In the genomic region with DNA sequence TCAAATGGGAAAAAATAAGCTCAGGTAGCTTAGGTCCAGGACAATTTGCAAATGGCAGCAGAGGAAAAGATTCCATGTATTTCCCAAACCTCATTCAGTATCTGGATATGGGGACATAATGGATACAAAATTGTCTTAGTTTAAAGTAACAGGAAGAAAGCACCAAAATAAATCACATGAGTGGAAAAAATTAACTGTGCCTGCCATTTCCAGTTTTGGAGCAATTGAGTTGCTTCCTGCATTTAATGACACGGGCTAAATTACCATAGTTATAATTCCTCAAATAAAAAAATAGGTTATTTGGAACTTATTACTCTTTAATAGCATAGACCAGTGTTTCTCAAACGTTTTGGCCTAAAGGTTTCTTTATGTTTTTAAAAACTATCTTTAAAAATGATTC, we compare ENCODE assay signal across 27 cellular contexts. TPM values are rescaled to one million over a fixed set of nuclear protein-coding genes. Genes with fewer than 3 reads are reported as not detected.
DNase-seq lines count a peak whose midpoint lies in the region; ATAC-seq and TF ChIP-seq lines count a peak whose summit lies in the region.
"Had no signal": no experiment of that assay in that cellular context is flagged by ENCODE, and none has a peak within 500 bp of the region (broad histone marks: within the 10 kb centered on the region; RNA-seq: fewer than 3 reads in every experiment).

No MANE protein-coding gene starts in this region.

- H3K9ac ChIP-seq in GM23248 (no peak overlapping the region), HCT116 (ENCODE audit: low read length) (no peak overlapping the region), neural cell (ENCODE audit: low read length) (no peak overlapping the region)
- H3K9ac ChIP-seq: BLaER1 had no signal

- H3K9me3 ChIP-seq in GM23248 (ENCODE audit: low read depth) (no peaks in the 10 kb centered on the region), HCT116 (ENCODE audit: control insufficient read depth in 1 of 2, insufficient read depth in 1 of 2, low read depth in 1 of 2, low read length in 2 of 2) (no peaks in the 10 kb centered on the region), neural cell (ENCODE audit: low read length) (no peaks in the 10 kb centered on the region)
- H3K9me3 ChIP-seq: BE2C, BLaER1 had no signal

- H3K4me3 Mint-ChIP-seq in progenitor cell of endocrine pancreas (ENCODE audit: low read depth) = no peak overlapping the region
- H3K4me3 Mint-ChIP-seq: CD14-positive monocyte; CD4-positive, alpha-beta memory T cell; CD4-positive, CD25-positive, alpha-beta regulatory T cell; CD8-positive, alpha-beta memory T cell had no signal

- no peak for ATAC-seq in HCT116
- ATAC-seq: GM12878 had no signal

- CTCF ChIA-PET in HCT116 (lab: Charles Lee) (no interaction called here), RWPE1 (lab: Yijun Ruan, JAX) (no interaction called here)

- no peaks in the 10 kb centered on the region for H3K27me3 ChIP-seq in GM23248 (replicated peaks; ENCODE audit: insufficient read depth)
- no peaks in the 10 kb centered on the region for H3K27me3 ChIP-seq in HCT116 (ENCODE audit: insufficient read depth, low read length)
- H3K27me3 ChIP-seq in neural cell (ENCODE audit: insufficient read depth, low read depth, low read length) = no peaks in the 10 kb centered on the region
- H3K27me3 ChIP-seq: BE2C, BLaER1 had no signal

- peaks cover 5% of the 10 kb centered on the region; the same call in 1 of the 2 replicates for H3F3A ChIP-seq in GM23248 (ENCODE audit: insufficient read depth)
- H3F3A ChIP-seq in neural cell (ENCODE audit: insufficient read depth, low read length, poor library complexity, severe bottlenecking) = no peaks in the 10 kb centered on the region

- no TSS peak for BruUV-seq in HCT116 (replicated peaks; lab: Mats Ljungman, UMichigan)

- H3K36me3 ChIP-seq in GM23248 (ENCODE audit: low read depth) (no peaks in the 10 kb centered on the region), HCT116 (ENCODE audit: control insufficient read depth in 1 of 2, insufficient read depth in 2 of 2, low read length in 2 of 2) (no peaks in the 10 kb centered on the region), neural cell (ENCODE audit: insufficient read depth, low read length) (no peaks in the 10 kb centered on the region)
- H3K36me3 ChIP-seq: BE2C, BLaER1 had no signal

- H3K9me2 ChIP-seq in GM23248 (ENCODE audit: insufficient read depth) = no peaks in the 10 kb centered on the region
- H3K9me2 ChIP-seq in HCT116 (ENCODE audit: insufficient read depth) = no peaks in the 10 kb centered on the region
- no peaks in the 10 kb centered on the region for H3K9me2 ChIP-seq in neural cell (ENCODE audit: insufficient read depth, low read length)

- POLR2A ChIA-PET in HCT116 (lab: Charles Lee) (no interaction called here), RWPE1 (lab: Yijun Ruan, JAX; ENCODE audit: low non-redundant PET) (no interaction called here)

- no peaks in the 10 kb centered on the region for H3K9me3 Mint-ChIP-seq in progenitor cell of endocrine pancreas (ENCODE audit: low read depth)
- H3K9me3 Mint-ChIP-seq: CD8-positive, alpha-beta memory T cell had no signal

- H3K27ac Mint-ChIP-seq in progenitor cell of endocrine pancreas = no peak overlapping the region
- H3K27ac Mint-ChIP-seq: CD14-positive monocyte; CD4-positive, alpha-beta memory T cell; CD4-positive, CD25-positive, alpha-beta regulatory T cell; CD8-positive, alpha-beta memory T cell had no signal

- H3K4me1 ChIP-seq in GM23248 (ENCODE audit: insufficient read depth) (peaks cover 12% of the 10 kb centered on the region), HCT116 (ENCODE audit: control insufficient read depth in 1 of 2, insufficient read depth in 2 of 2, low read length in 2 of 2) (no peaks in the 10 kb centered on the region)
- H3K4me1 ChIP-seq: BE2C, BLaER1 had no signal

- no peaks in the 10 kb centered on the region for H4K20me1 ChIP-seq in GM23248 (ENCODE audit: insufficient read depth)
- no peaks in the 10 kb centered on the region for H4K20me1 ChIP-seq in HCT116 (ENCODE audit: insufficient read depth)
- no peaks in the 10 kb centered on the region for H4K20me1 ChIP-seq in neural cell (ENCODE audit: insufficient read depth)
- H4K20me1 ChIP-seq: BLaER1 had no signal

- no peak overlapping the region for H3K27ac ChIP-seq in GM23248
- no peak overlapping the region for H3K27ac ChIP-seq in HCT116 (ENCODE audit: low read depth, low read length)
- peak overlapping the region; percentile 90 for H3K27ac ChIP-seq in neural cell (ENCODE audit: low read length)
- H3K27ac ChIP-seq in RWPE1 = no peak overlapping the region
- H3K27ac ChIP-seq: BLaER1 had no signal

- H3K27me3 Mint-ChIP-seq in progenitor cell of endocrine pancreas = peaks cover 38% of the 10 kb centered on the region

- H3K79me2 ChIP-seq in GM23248 (ENCODE audit: insufficient read depth) = no peaks in the 10 kb centered on the region
- H3K79me2 ChIP-seq in HCT116 (ENCODE audit: insufficient read depth, low read length) = no peaks in the 10 kb centered on the region
- no peaks in the 10 kb centered on the region for H3K79me2 ChIP-seq in neural cell (replicated peaks; ENCODE audit: insufficient read depth, low read length)

- DNase-seq in GM23248 = no peak
- no peak for DNase-seq in HCT116 (ENCODE audit: low read depth, low spot score)
- no peak for DNase-seq in RWPE1 (ENCODE audit: low spot score)
- DNase-seq in activated CD4-positive, CD25-positive, alpha-beta regulatory T cell (lab: John Stamatoyannopoulos, UW) = no peak
- no peak for DNase-seq in progenitor cell of endocrine pancreas (ENCODE audit: low spot score, unreplicated experiment)
- DNase-seq: 8988T; ACHN; BE2C; C1 segment of cervical spinal cord; CD4-positive, alpha-beta memory T cell; CD4-positive, CD25-positive, alpha-beta regulatory T cell; CD8-positive, alpha-beta memory T cell; COR-L47; DMS 273 treated with DMSO at 0.1 percent for 48 hours; DMS153; DMS53; DMS79; DND-41; GDM1 had no signal

- 4% methylated on average over 2 of the region's 2 CpGs for WGBS in GM23248 (ENCODE audit: low coverage in 1 of 2, low lambda C conversion rate in 2 of 2, missing lambda C conversion rate in 2 of 2), 2 experiments

- no peak for TF ChIP-seq RAD21 in HCT116 (IDR thresholded peaks at IDR 0.05; ENCODE audit: low read depth)
- no peak for TF ChIP-seq RAD21 in neural cell (conservative IDR thresholded peaks at IDR 0.05)

- in situ Hi-C loops in GM23248 (cut with MboI) = no loop called here

- TF ChIP-seq CTCF in HCT116 (IDR thresholded peaks at IDR 0.05 in 2 of 3, conservative IDR thresholded peaks at IDR 0.05 in 1 of 3; ENCODE audit: borderline replicate concordance in 1 of 3, insufficient read depth in 1 of 3, low read depth in 2 of 3, low read length in 2 of 3) (no peak), neural cell (IDR thresholded peaks at IDR 0.05; ENCODE audit: poor library complexity, severe bottlenecking) (no peak), RWPE1 (conservative IDR thresholded peaks at IDR 0.05; ENCODE audit: low read depth) (no peak), progenitor cell of endocrine pancreas (IDR thresholded peaks at IDR 0.05; ENCODE audit: unreplicated experiment) (no peak)

- RAD21 ChIA-PET in HCT116 (lab: Charles Lee; ENCODE audit: low non-redundant PET in 1 of 2, low total read pairs in 2 of 2, uncharacterized antibody in 2 of 2, unreplicated experiment in 2 of 2) = no interaction called here

- no peak overlapping the region for H2AFZ ChIP-seq in GM23248
- peak overlapping the region; percentile 17 for H2AFZ ChIP-seq in HCT116 (ENCODE audit: low read depth, low read length, poor library complexity, severe bottlenecking)
- H2AFZ ChIP-seq in neural cell (ENCODE audit: low read depth, low read length) = no peak overlapping the region

- no peaks in the 10 kb centered on the region for H3K4me1 Mint-ChIP-seq in progenitor cell of endocrine pancreas (ENCODE audit: low read depth)

- no peaks in the 10 kb centered on the region for H3K36me3 Mint-ChIP-seq in progenitor cell of endocrine pancreas (ENCODE audit: insufficient read depth)
- H3K36me3 Mint-ChIP-seq: CD14-positive monocyte; CD4-positive, alpha-beta memory T cell; CD4-positive, CD25-positive, alpha-beta regulatory T cell; CD8-positive, alpha-beta memory T cell had no signal

- H3K4me2 ChIP-seq in GM23248 (ENCODE audit: unreplicated experiment) = peak overlapping the region; percentile 8
- no peak overlapping the region for H3K4me2 ChIP-seq in HCT116 (ENCODE audit: low read length)
- no peak overlapping the region for H3K4me2 ChIP-seq in neural cell (ENCODE audit: low read length)
- H3K4me2 ChIP-seq: BLaER1 had no signal

- no peak for TF ChIP-seq EP300 in neural cell (conservative IDR thresholded peaks at IDR 0.05; ENCODE audit: poor library complexity, severe bottlenecking)

- intact Hi-C loops in HCT116 (cut with micrococcal nuclease) = no loop called here

- no peak for TF ChIP-seq POLR2A in HCT116 (IDR thresholded peaks at IDR 0.05; ENCODE audit: borderline replicate concordance, extremely low read depth, insufficient read depth, insufficient read length)

- H3K4me3 ChIP-seq in GM23248 (no peak overlapping the region), HCT116 (replicated peaks in 1 of 2; ENCODE audit: low read depth in 1 of 2, low read length in 2 of 2) (no peak overlapping the region), neural cell (ENCODE audit: low read length) (no peak overlapping the region)
- H3K4me3 ChIP-seq: BLaER1, GM12878 had no signal

TF ChIP-seq in HCT116, 20 proteins besides CTCF, POLR2A, EP300 and RAD21 (continues in another document):
- TF ChIP-seq CEBPB (IDR thresholded peaks at IDR 0.05; ENCODE audit: low read depth) (no peak), YY1 (IDR thresholded peaks at IDR 0.05; ENCODE audit: extremely low read depth, insufficient replicate concordance, low read depth, low read length) (no peak)

RNA-seq across cellular contexts. Expression of a gene that starts 6.3 kb away (rescaled TPM):
- 22.4 and 23.9 TPM in 2 replicates for total RNA-seq in GM23248 (2014; rRNA removed; shearing (Covaris generic))
- polyA plus RNA-seq in GM23248 (2016; fragmentation: Nextera tagmentation; extraction: Ambion mirVana) (13.3 and 15.1 TPM in 2 replicates), neural cell (21.9 and 22.4 TPM in 2 replicates)
- total RNA-seq in HCT116 (2021; ENCODE audit: unreplicated experiment) (11.0 TPM), progenitor cell of endocrine pancreas (1.3 TPM in 2 replicates)
- polyA plus RNA-seq in HCT116 (2012) = 5.9 and 7.5 TPM in 2 replicates
- polyA minus RNA-seq in neural cell = 47.7 and 52.1 TPM in 2 replicates
- total RNA-seq: G401 had no signal

RNA-seq across cellular contexts. Expression of a gene that starts 22.1 kb away (rescaled TPM):
- 0.22 TPM in 1 of 2 replicates, not detected in the other for total RNA-seq in GM23248 (2014; rRNA removed; shearing (Covaris generic))
- polyA plus RNA-seq in GM23248 (2016; fragmentation: Nextera tagmentation; extraction: Ambion mirVana) (not detected in 2 replicates), neural cell (0.57 and 1.3 TPM in 2 replicates)
- total RNA-seq in HCT116 (2021; ENCODE audit: unreplicated experiment) (2.3 TPM), progenitor cell of endocrine pancreas (0.18 TPM in 1 of 2 replicates, not detected in the other)
- polyA plus RNA-seq in HCT116 (2012) = 1.9 and 2.5 TPM in 2 replicates
- not detected in 2 replicates for polyA minus RNA-seq in neural cell
- total RNA-seq: A673; CD4-positive, CD25-positive, alpha-beta regulatory T cell; CD8-positive, alpha-beta memory T cell; Daoy; G401 had no signal
- polyA plus RNA-seq: AG04450; CD4-positive, alpha-beta memory T cell had no signal
